ENCODE assay signal across 8 cellular contexts in the genomic region with DNA sequence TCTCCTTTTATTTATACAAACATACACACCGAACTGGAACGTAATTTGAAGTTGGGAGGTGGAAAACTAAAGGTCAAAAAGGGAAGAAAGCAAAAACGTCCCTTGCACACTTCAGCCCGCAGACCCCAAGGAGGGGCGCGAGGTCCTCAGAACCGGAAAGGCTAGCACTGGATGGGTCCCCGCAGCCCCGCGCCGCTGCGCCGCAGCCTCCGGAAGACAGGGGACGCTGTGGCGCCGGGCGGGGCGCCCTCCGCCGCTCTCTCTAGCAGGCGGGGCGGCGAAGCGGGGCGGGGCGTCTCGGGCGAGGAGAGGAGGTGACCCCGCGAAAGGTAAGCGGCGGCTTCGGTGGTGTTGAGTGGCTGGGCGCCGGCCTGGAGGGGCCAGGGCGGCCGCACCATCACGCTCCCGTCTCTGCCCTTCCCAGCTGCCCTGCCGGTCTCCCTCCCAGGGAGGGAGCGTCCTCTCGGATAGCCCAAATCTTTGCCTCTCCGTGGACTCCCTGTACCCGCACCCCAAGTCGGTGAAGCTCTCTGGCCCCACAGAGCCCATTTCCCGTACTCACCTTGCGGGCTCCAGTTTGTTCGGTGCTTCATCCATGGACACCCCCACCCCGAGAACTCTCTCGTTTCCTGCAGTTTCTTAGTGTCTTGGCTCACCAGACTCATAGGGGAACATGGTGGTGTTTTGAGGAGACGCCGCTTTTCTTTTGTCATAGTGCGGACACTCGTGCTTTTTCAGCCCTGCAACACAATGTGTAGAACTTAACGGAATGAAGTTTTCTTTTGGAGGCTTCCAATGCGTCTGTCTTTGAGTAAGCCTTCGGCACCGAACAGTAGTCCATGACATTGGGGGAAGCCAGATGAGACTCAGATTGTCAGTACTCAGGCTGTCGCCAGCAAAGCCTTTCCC. TPM values are rescaled to one million over a fixed set of nuclear protein-coding genes. Genes with fewer than 3 reads are reported as not detected.
DNase-seq lines count a peak whose midpoint lies in the region; ATAC-seq, FAIRE-seq and TF ChIP-seq lines count a peak whose summit lies in the region.

SMIM8 (plus strand) TSS at position 285 of the 909 bp plus-strand sequence. CDS start 14,444 bp downstream, outside the sequence.

- 3% methylated on average over 27 of the region's 60 CpGs for WGBS in HepG2 (ENCODE audit: low lambda C conversion rate)

- H3K9me3 ChIP-seq in BE2C (no peaks in the 10 kb centered on the region), HepG2 (ENCODE audit: low read length) (no peaks in the 10 kb centered on the region)

- in situ Hi-C loops in HepG2 (cut with HindIII; ENCODE audit: extremely low pct_ligation_motif_present, low pct_unique_long_range_greater_than_20kb), result no loop called here

- peak; percentile 80 for TF ChIP-seq RAD21 in HepG2 (CRISPR knock-in tag; IDR thresholded peaks at IDR 0.05)

- intact Hi-C loops in HepG2 (cut with micrococcal nuclease; ENCODE audit: unreplicated experiment), result loop anchor here (1.0 kb wide), 2 partner anchors 69 to 150 kb away; partner anchors contain the start of gene SLC35A1

- H4K20me1 ChIP-seq in HepG2 (ENCODE audit: insufficient read depth, low read length), result no peaks in the 10 kb centered on the region

- TF ChIP-seq CTCF in BE2C (IDR thresholded peaks at IDR 0.05; ENCODE audit: low read depth, low read length), result peak; percentile 94
- TF ChIP-seq CTCF in coronary artery (IDR thresholded peaks at IDR 0.05), result peak; percentile 98
- TF ChIP-seq CTCF in HepG2 (CRISPR knock-in tag; IDR thresholded peaks at IDR 0.05), result peak; percentile 94

- ATAC-seq in GM19025 (IDR thresholded peaks at IDR 0.05; ENCODE audit: low read depth, unreplicated experiment), result peak; percentile 99
- ATAC-seq in HG03196 (IDR thresholded peaks at IDR 0.05; ENCODE audit: unreplicated experiment), result peak; percentile 99
- ATAC-seq in HepG2, result peak; percentile 99

- POLR2A ChIA-PET in HepG2 (lab: Yijun Ruan, JAX), result no interaction called here

- peak within 1 kb of the TSS; percentile 99 for H3K4me3 ChIP-seq in BE2C (ENCODE audit: low read depth, low read length)
- H3K4me3 ChIP-seq in coronary artery, result peak within 1 kb of the TSS; percentile 90
- peak within 1 kb of the TSS; percentile 99 to 100 (median 100) for H3K4me3 ChIP-seq in HepG2 (replicated peaks in 1 of 3; ENCODE audit: insufficient read depth in 1 of 3, low read depth in 2 of 3, low read length in 3 of 3)

- TSS peak; percentile 51 for BruUV-seq in HepG2 (replicated peaks; lab: Mats Ljungman, UMichigan)

- H3K27me3 ChIP-seq in BE2C (no peaks in the 10 kb centered on the region), HepG2 (ENCODE audit: control insufficient read depth in 1 of 2, insufficient read depth in 2 of 2, low read length in 2 of 2) (peaks cover 0 to 2% of the 10 kb centered on the region in 2 experiments; a peak in 1 of 5 replicates)

- H2AFZ ChIP-seq in HepG2 (ENCODE audit: low read length), result peak within 1 kb of the TSS; percentile 99

- H3K4me1 ChIP-seq in BE2C, result no peaks in the 10 kb centered on the region
- peaks cover 8% of the 10 kb centered on the region for H3K4me1 ChIP-seq in HepG2 (ENCODE audit: insufficient read depth, low read length)

- H3K36me3 ChIP-seq in BE2C (no peaks in the 10 kb centered on the region), HepG2 (replicated peaks in 1 of 2; ENCODE audit: control insufficient read depth in 1 of 2, insufficient read depth in 2 of 2, low read length in 2 of 2) (no peaks in the 10 kb centered on the region)

- CTCF ChIA-PET in HepG2 (lab: Yijun Ruan, JAX; ENCODE audit: low intra/inter-chr PET ratio, low total read pairs), result interaction anchor here (0.7 kb wide), 1 partner anchor 69 kb away, joined by 3 read pairs; no protein-coding TSS in a partner anchor

- peak; percentile 92 for DNase-seq in BE2C
- peak; percentile 65 for DNase-seq in NCI-H460 (ENCODE audit: extremely low read depth, low read depth)
- peak; percentile 82 to 85 for DNase-seq in activated CD4-positive, alpha-beta T cell treated with anti-CD3 and anti-CD28 coated beads for 4 hours
- peak; percentile 81 for DNase-seq in coronary artery (ENCODE audit: low spot score)
- peak; percentile 73 for DNase-seq in HepG2 (ENCODE audit: low spot score)
- peak; percentile 77 for DNase-seq in stimulated activated CD4-positive, alpha-beta T cell treated with anti-CD3 and anti-CD28 coated beads, Interleukin-2, amount 100 ng/mL, for 4 hours (ENCODE audit: low read depth)

- TF ChIP-seq EP300 in HepG2 (IDR thresholded peaks at IDR 0.05; ENCODE audit: low read depth in 2 of 2, low read length in 2 of 2) (0 out of 4 replicates have a peak, but pooled peaks of 1 of the 2 experiments have one; percentile 17), HepG2 (CRISPR knock-in tag; IDR thresholded peaks at IDR 0.05; ENCODE audit: borderline replicate concordance) (no peak)

- H3K4me2 ChIP-seq in HepG2 (ENCODE audit: low read depth, low read length), result peak within 1 kb of the TSS; percentile 77

- peak within 1 kb of the TSS; percentile 91 for H3K9ac ChIP-seq in HepG2 (ENCODE audit: insufficient read depth, low read depth, low read length)

- H3K79me2 ChIP-seq in HepG2 (ENCODE audit: insufficient read depth, low read length), result peaks cover 7% of the 10 kb centered on the region

- no peak for FAIRE-seq in HepG2 (lab: Jason Lieb, UNC)

- TF ChIP-seq POLR2A in HepG2 (IDR thresholded peaks at IDR 0.05; ENCODE audit: insufficient read depth in 1 of 2, low read depth in 2 of 2, low read length in 2 of 2), result peak; percentile 81 to 97

- H3K27ac ChIP-seq in coronary artery, result peak within 1 kb of the TSS; percentile 57 to 80
- H3K27ac ChIP-seq in HepG2 (ENCODE audit: extremely low read length, insufficient read depth, low read length), result peak within 1 kb of the TSS; percentile 60

TF ChIP-seq in HepG2, 621 proteins besides CTCF, POLR2A, EP300 and RAD21 (continues in another document):
- TF ChIP-seq POGK (CRISPR knock-in tag; conservative IDR thresholded peaks at IDR 0.05) (peak; percentile 88), ZNF691 (CRISPR knock-in tag; IDR thresholded peaks at IDR 0.05; ENCODE audit: borderline replicate concordance, low read depth) (peak; percentile 50; the same call in 1 of the 2 replicates), ZNF253 (CRISPR knock-in tag; IDR thresholded peaks at IDR 0.05; ENCODE audit: borderline replicate concordance) (no peak), ZNF782 (CRISPR knock-in tag; IDR thresholded peaks at IDR 0.05; ENCODE audit: borderline replicate concordance) (no peak), PRMT3 (CRISPR knock-in tag; IDR thresholded peaks at IDR 0.05; ENCODE audit: borderline replicate concordance, low read depth) (no peak), KLF9 (CRISPR knock-in tag; IDR thresholded peaks at IDR 0.05; ENCODE audit: low read depth) (peak; percentile 76; the same call in 1 of the 2 replicates), ZBTB8A (CRISPR knock-in tag; IDR thresholded peaks at IDR 0.05; ENCODE audit: borderline replicate concordance, low read depth) (no peak)

RNA-seq across cellular contexts. Expression of gene SMIM8, which starts in this region (rescaled TPM):
- 8.2 TPM for polyA plus RNA-seq in BE2C (2012; ENCODE audit: insufficient read depth, insufficient read length, low read depth)
- 6.4 and 8.0 TPM in 2 replicates for total RNA-seq in NCI-H460 (2014; rRNA removed; shearing (Covaris generic))
- polyA plus RNA-seq in NCI-H460 (2014; cell fraction: nucleus; rRNA removed), result 8.7 and 10.9 TPM in 2 replicates
- total RNA-seq in HepG2 (2016; rRNA removed; fragmentation: Illumina TruSeq; extraction: Trizol), result 10.0 and 12.2 TPM in 2 replicates
- total RNA-seq in HepG2 (2016; cell fraction: cytosol; rRNA removed; fragmentation: Illumina TruSeq; extraction: Trizol; ENCODE audit: low read depth), result 3.2 and 5.1 TPM in 2 replicates
- total RNA-seq in HepG2 (2016; cell fraction: insoluble cytoplasmic fraction; rRNA removed; fragmentation: Illumina TruSeq; extraction: Trizol), result 10.9 and 16.1 TPM in 2 replicates
- 5.3 and 5.5 TPM in 2 replicates for total RNA-seq in HepG2 (2016; cell fraction: membrane; rRNA removed; fragmentation: Illumina TruSeq; extraction: Trizol)
- total RNA-seq in HepG2 (2016; cell fraction: nucleus; rRNA removed; fragmentation: Illumina TruSeq; extraction: Trizol), result 9.9 and 11.3 TPM in 2 replicates
- 3.9 and 4.8 TPM in 2 replicates for polyA plus RNA-seq in HepG2 (2011; rRNA removed)
- 1.4 and 2.2 TPM in 2 replicates for polyA plus RNA-seq in HepG2 (2011; cell fraction: cytosol; rRNA removed)
- polyA plus RNA-seq in HepG2 (2011; cell fraction: nucleus; rRNA removed), result 2.2 and 3.6 TPM in 2 replicates
- 5.3 and 7.3 TPM in 2 replicates for polyA plus RNA-seq in HepG2 (2012)
- polyA plus RNA-seq in HepG2 (2016; cell fraction: cytosol; fragmentation: Illumina TruSeq; extraction: Trizol; ENCODE audit: low read depth), result 2.5 and 2.7 TPM in 2 replicates
- polyA plus RNA-seq in HepG2 (2016; cell fraction: insoluble cytoplasmic fraction; fragmentation: Illumina TruSeq; extraction: Trizol; ENCODE audit: low read depth), result 13.5 and 14.7 TPM in 2 replicates
- 3.8 and 4.7 TPM in 2 replicates for polyA plus RNA-seq in HepG2 (2016; cell fraction: membrane; fragmentation: Illumina TruSeq; extraction: Trizol; ENCODE audit: low read depth)
- 8.7 and 9.5 TPM in 2 replicates for polyA plus RNA-seq in HepG2 (2016; cell fraction: nucleus; fragmentation: Illumina TruSeq; extraction: Trizol; ENCODE audit: insufficient read depth, low read depth)
- polyA minus RNA-seq in HepG2 (2011; rRNA and poly(A)+ RNA removed; ENCODE audit: low replicate concordance), result 0.89 and 1.1 TPM in 2 replicates
- polyA minus RNA-seq in HepG2 (2011; cell fraction: cytosol; rRNA and poly(A)+ RNA removed), result 2.3 and 5.1 TPM in 2 replicates
- polyA minus RNA-seq in HepG2 (2011; cell fraction: nucleus; rRNA and poly(A)+ RNA removed), result 12.4 and 14.7 TPM in 2 replicates

Comparison
In these comparisons a context has a peak if more than half of its experiments do, and no peak if none do; other contexts are left out.
1. Peak in every context shown above with its lines: DNase-seq, ATAC-seq, H3K4me3 ChIP-seq and H3K27ac ChIP-seq.